8 cellular contexts compared by ENCODE assay signal in genomic region chr1:222712253-222713090, GRCh38. TPM values are rescaled to one million over a fixed set of nuclear protein-coding genes. Genes with fewer than 3 reads are reported as not detected.
DNase-seq lines count a peak whose midpoint lies in the region; ATAC-seq, FAIRE-seq and TF ChIP-seq lines count a peak whose summit lies in the region.

A gene with protein sequence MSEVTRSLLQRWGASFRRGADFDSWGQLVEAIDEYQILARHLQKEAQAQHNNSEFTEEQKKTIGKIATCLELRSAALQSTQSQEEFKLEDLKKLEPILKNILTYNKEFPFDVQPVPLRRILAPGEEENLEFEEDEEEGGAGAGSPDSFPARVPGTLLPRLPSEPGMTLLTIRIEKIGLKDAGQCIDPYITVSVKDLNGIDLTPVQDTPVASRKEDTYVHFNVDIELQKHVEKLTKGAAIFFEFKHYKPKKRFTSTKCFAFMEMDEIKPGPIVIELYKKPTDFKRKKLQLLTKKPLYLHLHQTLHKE (minus strand): TSS chr1:222712491. CDS start chr1:222712317, 174 bp downstream.
Gene BROX, plus strand, starts transcription at chr1:222712564. Its CDS starts 3,136 bp downstream, at chr1:222715700.

- peaks cover 56% of the 10 kb centered on the region for H3K36me3 Mint-ChIP-seq in T-helper 2 cell treated with Interferon-gamma antibody and Interleukin-4, amounts not matched to agents 5 μg/mL and 100 μg/mL, for 36 hours (ENCODE audit: low read depth)

- peaks cover 28% of the 10 kb centered on the region for H3K4me1 Mint-ChIP-seq in T-helper 2 cell treated with Interferon-gamma antibody and Interleukin-4, amounts not matched to agents 5 μg/mL and 100 μg/mL, for 36 hours (ENCODE audit: low read depth)

- H3K27ac Mint-ChIP-seq in T-helper 2 cell treated with Interferon-gamma antibody and Interleukin-4, amounts not matched to agents 5 μg/mL and 100 μg/mL, for 36 hours: peak within 1 kb of the TSS; percentile 97

- H3K9me3 ChIP-seq in ascending aorta (no peaks in the 10 kb centered on the region), right cardiac atrium (ENCODE audit: control insufficient read depth, low read length) (no peaks in the 10 kb centered on the region), aorta (ENCODE audit: control insufficient read depth, low read length) (no peaks in the 10 kb centered on the region)

- H3K4me1 ChIP-seq in ascending aorta (peaks cover 0 to 15% of the 10 kb centered on the region in 2 donors), right cardiac atrium (ENCODE audit: control insufficient read depth, insufficient read depth, low read length) (no peaks in the 10 kb centered on the region), aorta (ENCODE audit: control insufficient read depth in 1 of 2, insufficient read depth in 2 of 2, low read length in 2 of 2) (no peaks in the 10 kb centered on the region)

- FAIRE-seq in GM18507 (lab: Jason Lieb, UNC): no peak

- H3K4me3 ChIP-seq in ascending aorta: peak within 1 kb of the TSS; percentile 80 to 89
- H3K4me3 ChIP-seq in right cardiac atrium (ENCODE audit: low read length): peak within 1 kb of the TSS; percentile 72
- peak within 1 kb of the TSS; percentile 95 for H3K4me3 ChIP-seq in aorta (ENCODE audit: low read length in 2 of 2)

- H3K27ac ChIP-seq in ascending aorta (peak within 1 kb of the TSS; percentile 96 to 99), right cardiac atrium (ENCODE audit: low read length) (peak within 1 kb of the TSS; percentile 91), aorta (ENCODE audit: low read depth in 1 of 2, low read length in 2 of 2) (peak within 1 kb of the TSS; percentile 58 to 97)

- no peaks in the 10 kb centered on the region for H3K27me3 ChIP-seq in ascending aorta
- no peaks in the 10 kb centered on the region for H3K27me3 ChIP-seq in right cardiac atrium (ENCODE audit: control insufficient read depth, insufficient read depth)
- H3K27me3 ChIP-seq in aorta (ENCODE audit: control insufficient read depth in 1 of 2, insufficient read depth in 2 of 2, low read length in 1 of 2): no peaks in the 10 kb centered on the region

- H3K36me3 ChIP-seq in ascending aorta (peaks cover 9 to 20% of the 10 kb centered on the region in 2 donors), aorta (ENCODE audit: control insufficient read depth in 1 of 2, insufficient read depth in 2 of 2, low read length in 1 of 2) (no peaks in the 10 kb centered on the region)

- TF ChIP-seq CTCF in ascending aorta (IDR thresholded peaks at IDR 0.05): no peak

- ATAC-seq in HG02981 (IDR thresholded peaks at IDR 0.05; ENCODE audit: unreplicated experiment): peak; percentile 75
- peak; percentile 96 to 97 for ATAC-seq in right cardiac atrium
- ATAC-seq in aorta (ENCODE audit: low FRiP score): peak; percentile 98

- H3K27me3 Mint-ChIP-seq in T-helper 2 cell treated with Interferon-gamma antibody and Interleukin-4, amounts not matched to agents 5 μg/mL and 100 μg/mL, for 36 hours (ENCODE audit: low read depth): no peaks in the 10 kb centered on the region

- DNase-seq in GM18507 (ENCODE audit: extremely low spot score, insufficient read length, low read depth) (peak; percentile 84), NCI-H2029 (lab: John Stamatoyannopoulos, UW) (peak; percentile 65), ascending aorta (ENCODE audit: low spot score in 2 of 2) (peak; percentile 70 to 95), right cardiac atrium (peak; percentile 96 to 99 (median 98)), renal cortical epithelial cell (ENCODE audit: low read depth) (peak; percentile 57), aorta (peak; percentile 97 to 99)
- DNase-seq in T-helper 2 cell treated with Interferon-gamma antibody and Interleukin-4, amounts not matched to agents 5 μg/mL and 100 μg/mL, for 36 hours (ENCODE audit: low spot score): peak; percentile 92

- peak within 1 kb of the TSS; percentile 96 for H3K4me3 Mint-ChIP-seq in T-helper 2 cell treated with Interferon-gamma antibody and Interleukin-4, amounts not matched to agents 5 μg/mL and 100 μg/mL, for 36 hours

- H3K9me3 Mint-ChIP-seq in T-helper 2 cell treated with Interferon-gamma antibody and Interleukin-4, amounts not matched to agents 5 μg/mL and 100 μg/mL, for 36 hours: no peaks in the 10 kb centered on the region

- WGBS in right cardiac atrium: 3% methylated on average over 54 of the region's 62 CpGs
- 2% methylated on average over 48 to 56 of the region's 62 CpGs for WGBS in aorta, 2 donors

- intact Hi-C loops in ascending aorta (cut with DNase I): loop anchor here (1.0 to 2.0 kb wide), 6 partner anchors 42 to 970 kb away; partner anchors contain the start of genes DISP1 and DUSP10
- intact Hi-C loops in right cardiac atrium (cut with DNase I): loop anchor here in 1 of 4 donors (10.0 kb wide), 1 partner anchor 68 kb away; no protein-coding TSS in a partner anchor
- intact Hi-C loops in aorta (cut with DNase I): loop anchor here (10.0 kb wide), 2 partner anchors 68 to 248 kb away; no protein-coding TSS in a partner anchor

RNA-seq across cellular contexts. Expression of the first gene that starts in this region (rescaled TPM):
- total RNA-seq in ascending aorta (42.9 TPM), right cardiac atrium (10 to 100 TPM; 65.0 to 75.9 (median 66.1) TPM), renal cortical epithelial cell (65.3 and 122 TPM in 2 replicates), aorta (10 to 100 TPM; 85.4 to 86.2 TPM)
- polyA plus RNA-seq in right cardiac atrium (48.5 TPM), aorta (100 to 1,000 TPM in 1 of 2 donors, 10 to 100 TPM in 1; 73.0 to 137 TPM)

RNA-seq across cellular contexts. Expression of gene BROX, which starts in this region (rescaled TPM):
- total RNA-seq in ascending aorta (27.5 TPM), right cardiac atrium (10 to 100 TPM; 25.2 to 29.6 (median 28.2) TPM), renal cortical epithelial cell (75.5 and 76.3 TPM in 2 replicates), aorta (10 to 100 TPM; 34.3 to 50.7 TPM)
- polyA plus RNA-seq in right cardiac atrium (12.7 TPM), aorta (10 to 100 TPM; 15.0 to 15.9 TPM)

Comparison
In these comparisons a context has a peak if more than half of its experiments do, and no peak if none do; other contexts are left out.
1. Peak in every context shown above with its lines: DNase-seq, ATAC-seq, H3K4me3 ChIP-seq and H3K27ac ChIP-seq.